8 cellular contexts compared by ENCODE assay signal in the genomic region with DNA sequence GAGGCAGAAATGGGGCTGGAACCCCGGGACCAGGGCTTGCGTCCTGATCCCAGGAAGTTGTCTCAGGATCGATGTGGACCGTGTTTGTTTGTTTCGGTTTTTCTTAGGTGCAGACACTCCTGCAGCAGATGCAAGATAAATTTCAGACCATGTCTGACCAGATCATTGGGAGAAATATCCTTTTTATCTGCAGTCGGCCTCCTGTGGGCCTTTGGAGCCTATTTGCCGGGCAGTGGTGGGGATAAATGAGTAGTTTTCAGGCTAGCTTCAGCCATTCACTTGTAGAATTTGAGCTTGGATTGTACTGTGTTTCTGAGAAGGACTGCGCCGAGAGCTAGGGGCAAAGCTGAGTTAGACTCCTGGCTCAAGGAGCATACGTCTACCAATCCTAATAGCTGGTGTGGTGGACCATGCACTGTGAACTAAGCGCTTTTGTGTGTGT. TPM values are rescaled to one million over a fixed set of nuclear protein-coding genes. Genes with fewer than 3 reads are reported as not detected.
DNase-seq lines count a peak whose midpoint lies in the region; ATAC-seq and TF ChIP-seq lines count a peak whose summit lies in the region.

No MANE protein-coding gene starts in this region.

- H3K27ac ChIP-seq in SJCRH30 (peak overlapping the region; percentile 66), fibroblast of lung (ENCODE audit: insufficient read depth, low read length) (peak overlapping the region; percentile 84), rectal smooth muscle tissue (ENCODE audit: low read depth, low read length) (peak overlapping the region; percentile 35)

- no peak for TF ChIP-seq CTCF in fibroblast of lung (conservative IDR thresholded peaks at IDR 0.05 in 1 of 2, IDR thresholded peaks at IDR 0.05 in 1 of 2; ENCODE audit: low read depth in 1 of 2, low read length in 2 of 2)

- H2AFZ ChIP-seq in fibroblast of lung (ENCODE audit: low read length): peak overlapping the region; percentile 14

- H4K20me1 ChIP-seq in fibroblast of lung (ENCODE audit: control insufficient read depth, extremely low read depth, insufficient read depth, low read length): no peaks in the 10 kb centered on the region

- H3K79me2 ChIP-seq in fibroblast of lung (ENCODE audit: control insufficient read depth, insufficient read depth, low read length): peaks cover 26% of the 10 kb centered on the region

- H3K9ac ChIP-seq in fibroblast of lung (ENCODE audit: insufficient read depth, low read length) (peak overlapping the region; percentile 91), rectal smooth muscle tissue (ENCODE audit: low read length) (no peak overlapping the region)

- H3K4me2 ChIP-seq in fibroblast of lung (ENCODE audit: extremely low read depth, insufficient read depth, low read length): peak overlapping the region; percentile 97

- DNase-seq in SJCRH30: no peak
- DNase-seq in fibroblast of lung (ENCODE audit: low read depth in 2 of 2): no peak
- DNase-seq in DMS79 treated with DMSO at 0.1 percent for 48 hours (lab: John Stamatoyannopoulos, UW): no peak
- DNase-seq in UCSD-AML1 (lab: John Stamatoyannopoulos, UW; ENCODE audit: unreplicated experiment): no peak
- DNase-seq in NCI-H1048 (lab: John Stamatoyannopoulos, UW): no peak
- DNase-seq in activated CD4-positive, alpha-beta T cell treated with anti-CD3 and anti-CD28 coated beads, Interleukin-2, amount 50 U/mL, for 4 hours: no peak

- H3K36me3 ChIP-seq in SJCRH30: peaks cover 10% of the 10 kb centered on the region
- H3K36me3 ChIP-seq in fibroblast of lung (ENCODE audit: control insufficient read depth, insufficient read depth, low read length): peaks cover 2% of the 10 kb centered on the region
- no peaks in the 10 kb centered on the region for H3K36me3 ChIP-seq in rectal smooth muscle tissue (ENCODE audit: control insufficient read depth, insufficient read depth, low read length)

- H3K4me3 ChIP-seq in SJCRH30 (peak overlapping the region; percentile 86), fibroblast of lung (replicated peaks in 1 of 4; ENCODE audit: control extremely low read depth in 1 of 4, insufficient read depth in 1 of 4, low read depth in 3 of 4, low read length in 4 of 4) (peak overlapping the region; percentile 83 to 95 (median 90)), rectal smooth muscle tissue (ENCODE audit: low read length) (peak overlapping the region; percentile 86)

- peak; percentile 2 for ATAC-seq in GM18873 (IDR thresholded peaks at IDR 0.05; ENCODE audit: low FRiP score, unreplicated experiment)

- H3K27me3 ChIP-seq in SJCRH30 (no peaks in the 10 kb centered on the region), fibroblast of lung (ENCODE audit: control insufficient read depth, insufficient read depth, low read length) (no peaks in the 10 kb centered on the region), rectal smooth muscle tissue (ENCODE audit: control insufficient read depth, insufficient read depth, low read length) (no peaks in the 10 kb centered on the region)

- H3K9me3 ChIP-seq in SJCRH30 (replicated peaks) (no peaks in the 10 kb centered on the region), fibroblast of lung (ENCODE audit: control insufficient read depth, insufficient read depth, low read depth, low read length) (no peaks in the 10 kb centered on the region)

- H3K4me1 ChIP-seq in SJCRH30 (peaks cover under 1% of the 10 kb centered on the region), fibroblast of lung (ENCODE audit: control insufficient read depth, extremely low read depth, insufficient read depth, low read length) (peaks cover 1% of the 10 kb centered on the region), rectal smooth muscle tissue (ENCODE audit: control insufficient read depth, insufficient read depth, low read length) (peaks cover 13% of the 10 kb centered on the region)

RNA-seq across cellular contexts. Expression of a gene that starts 0.8 kb away (rescaled TPM):
- 198 and 204 TPM in 2 replicates for total RNA-seq in SJCRH30 (2014; rRNA removed; shearing (Covaris generic))
- 111 and 184 TPM in 2 replicates for total RNA-seq in fibroblast of lung
- polyA plus RNA-seq in fibroblast of lung: 135 and 169 TPM in 2 replicates
- polyA plus RNA-seq in fibroblast of lung (2012): 219 and 277 TPM in 2 replicates
- polyA minus RNA-seq in fibroblast of lung (ENCODE audit: low replicate concordance): 27.7 and 38.8 TPM in 2 replicates
